Comparison of ENCODE assay signal across 8 cellular contexts in the genomic region with DNA sequence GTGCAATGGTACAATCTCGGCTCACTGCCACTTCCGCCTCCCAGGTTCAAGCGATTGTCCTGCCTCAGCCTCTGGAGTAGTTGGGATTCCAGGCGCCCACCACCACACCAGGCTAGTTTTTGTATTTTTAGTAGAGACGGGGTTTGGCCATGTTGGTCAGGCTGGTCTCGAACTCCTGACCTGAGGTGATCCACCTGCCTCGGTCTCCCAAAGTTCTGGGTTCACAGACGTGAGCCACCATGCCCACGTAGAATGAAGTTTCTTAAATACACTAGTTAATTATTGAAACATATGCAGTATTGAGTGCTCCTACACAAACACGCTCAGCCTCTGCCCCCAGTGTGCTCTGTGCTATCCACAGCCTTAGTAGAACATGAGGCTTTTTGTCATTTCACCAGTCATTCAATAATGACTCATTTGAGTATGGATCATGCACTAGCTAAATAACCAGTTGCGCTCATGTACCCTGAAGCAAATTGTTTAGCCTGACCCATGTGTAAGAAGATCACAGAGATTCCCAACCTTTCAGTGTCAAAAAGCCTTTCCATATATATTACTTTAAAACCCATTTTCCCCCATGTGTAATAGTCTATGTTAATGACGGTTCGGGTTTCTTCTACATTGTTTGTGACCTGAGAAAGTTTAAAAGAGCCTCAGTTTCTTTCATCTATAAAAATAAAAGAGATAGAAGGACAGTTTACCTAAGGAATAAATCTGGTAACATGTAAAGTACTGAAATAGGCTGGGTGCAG. TPM values are rescaled to one million over a fixed set of nuclear protein-coding genes. Genes with fewer than 3 reads are reported as not detected.
DNase-seq lines count a peak whose midpoint lies in the region; ATAC-seq and TF ChIP-seq lines count a peak whose summit lies in the region.

No MANE protein-coding gene starts in this region.

- H3K36me3 Mint-ChIP-seq in endothelial cell (ENCODE audit: low read depth, unreplicated experiment) (peaks cover 5% of the 10 kb centered on the region), progenitor cell of endocrine pancreas (ENCODE audit: insufficient read depth) (peaks cover 38% of the 10 kb centered on the region)

- no peaks in the 10 kb centered on the region for H3K9me3 Mint-ChIP-seq in endothelial cell (ENCODE audit: unreplicated experiment)
- no peaks in the 10 kb centered on the region for H3K9me3 Mint-ChIP-seq in progenitor cell of endocrine pancreas (ENCODE audit: low read depth)

- H3K4me3 Mint-ChIP-seq in endothelial cell (ENCODE audit: unreplicated experiment) (peak overlapping the region; percentile 66), progenitor cell of endocrine pancreas (ENCODE audit: low read depth) (peak overlapping the region; percentile 3)

- ATAC-seq in GM18508 (IDR thresholded peaks at IDR 0.05; ENCODE audit: insufficient read depth, unreplicated experiment) (peak; percentile 32), HG03432 (IDR thresholded peaks at IDR 0.05; ENCODE audit: unreplicated experiment) (peak; percentile 32), GM21723 (IDR thresholded peaks at IDR 0.05; ENCODE audit: unreplicated experiment) (no peak)

- H3K27ac Mint-ChIP-seq in endothelial cell (ENCODE audit: unreplicated experiment): no peak overlapping the region
- H3K27ac Mint-ChIP-seq in progenitor cell of endocrine pancreas: peak overlapping the region; percentile 96

- peaks cover 1% of the 10 kb centered on the region for H3K27me3 Mint-ChIP-seq in endothelial cell (ENCODE audit: unreplicated experiment)
- H3K27me3 Mint-ChIP-seq in progenitor cell of endocrine pancreas: no peaks in the 10 kb centered on the region

- peaks cover 29% of the 10 kb centered on the region for H3K4me1 Mint-ChIP-seq in endothelial cell (ENCODE audit: unreplicated experiment)
- H3K4me1 Mint-ChIP-seq in progenitor cell of endocrine pancreas (ENCODE audit: low read depth): peaks cover 53% of the 10 kb centered on the region

- DNase-seq in activated CD4-positive, alpha-beta T cell treated with anti-CD3 and anti-CD28 coated beads for 48 hours: peak; percentile 81
- DNase-seq in endothelial cell (ENCODE audit: low spot score) (no peak), progenitor cell of endocrine pancreas (ENCODE audit: low spot score, unreplicated experiment) (no peak), GF-D8 (lab: John Stamatoyannopoulos, UW) (no peak), RPMI8226 (no peak)

- no peak for TF ChIP-seq CTCF in endothelial cell (IDR thresholded peaks at IDR 0.05; ENCODE audit: unreplicated experiment)
- TF ChIP-seq CTCF in progenitor cell of endocrine pancreas (IDR thresholded peaks at IDR 0.05; ENCODE audit: unreplicated experiment): no peak

RNA-seq across cellular contexts. Expression of a gene that starts 49.7 kb away (rescaled TPM):
- total RNA-seq in endothelial cell (ENCODE audit: unreplicated experiment) (12.5 TPM), progenitor cell of endocrine pancreas (31.7 and 31.8 TPM in 2 replicates)

RNA-seq across cellular contexts. Expression of a gene that starts 49.8 kb away (rescaled TPM):
- total RNA-seq in endothelial cell (ENCODE audit: unreplicated experiment) (30.4 TPM), progenitor cell of endocrine pancreas (48.9 and 53.8 TPM in 2 replicates)
